Comparison of ENCODE assay signal across 8 cellular contexts in the genomic region with DNA sequence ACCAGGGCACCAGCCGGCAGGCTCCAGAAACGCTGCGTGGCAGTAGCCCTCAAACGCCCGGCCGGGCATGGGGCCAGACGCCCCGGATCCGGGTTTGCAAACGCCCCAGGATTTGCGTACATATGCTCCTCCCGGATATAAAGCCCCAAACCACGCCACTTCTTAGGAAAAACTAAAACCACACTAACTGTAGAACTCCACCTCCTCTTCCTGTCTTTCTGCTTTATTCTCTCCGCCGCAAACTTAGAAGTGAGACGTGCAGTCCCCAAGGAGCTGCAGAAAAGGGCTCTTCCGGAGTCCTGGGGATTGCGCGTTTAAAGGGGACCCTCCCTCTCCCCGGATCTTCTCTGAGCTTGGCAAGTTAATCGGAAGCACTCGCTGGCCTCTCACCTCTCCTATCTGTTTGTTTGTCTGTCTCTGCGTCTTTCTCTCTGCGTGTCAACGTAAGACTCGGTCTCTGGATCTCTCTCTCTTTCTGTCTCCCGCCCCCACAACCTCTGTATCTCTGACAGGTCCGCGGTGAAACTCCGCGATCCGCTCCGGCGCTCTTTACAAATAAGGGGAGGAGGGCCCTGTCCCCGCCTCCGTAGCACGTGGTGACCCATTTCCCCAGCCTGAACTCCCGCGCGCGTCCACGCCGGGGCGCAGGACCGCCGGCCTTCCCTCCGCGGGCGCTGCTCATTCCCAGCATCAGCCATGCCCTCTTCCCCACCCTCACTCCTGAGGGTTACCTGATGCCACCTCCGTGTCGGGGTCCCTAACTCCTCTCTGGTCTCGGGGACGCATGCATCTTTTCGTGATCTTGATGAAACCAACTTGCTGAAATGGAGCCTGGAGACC. TPM values are rescaled to one million over a fixed set of nuclear protein-coding genes. Genes with fewer than 3 reads are reported as not detected.
DNase-seq lines count a peak whose midpoint lies in the region; ATAC-seq lines count a peak whose summit lies in the region.

SLC39A8 (minus strand) TSS at position 528 of the 840 bp plus-strand sequence. CDS start 820 bp downstream, outside the sequence.

- peak; percentile 87 for DNase-seq in Ammon's horn (ENCODE audit: low spot score)
- peak; percentile 47 for DNase-seq in NCI-H510A treated with DMSO at 0.1 percent for 48 hours (lab: John Stamatoyannopoulos, UW)
- DNase-seq in activated CD4-positive, alpha-beta T cell treated with anti-CD3 and anti-CD28 coated beads for 24 hours (ENCODE audit: low read depth in 2 of 2) = peak; percentile 76 to 81
- DNase-seq in cerebellum (ENCODE audit: low spot score) = peak; percentile 82
- peak; percentile 94 for DNase-seq in kidney tubule cell (ENCODE audit: low spot score)
- DNase-seq in stimulated activated CD4-positive, alpha-beta T cell treated with anti-CD3 and anti-CD28 coated beads, Interleukin-1b, Interleukin-23, amount 100 ng/mL, for 24 hours (ENCODE audit: low read depth in 4 of 4, low spot score in 1 of 4) = peak; percentile 66 to 85 (median 76)

- ATAC-seq in GM19035 (IDR thresholded peaks at IDR 0.05; ENCODE audit: unreplicated experiment) (peak; percentile 80), HG03280 (IDR thresholded peaks at IDR 0.05; ENCODE audit: unreplicated experiment) (peak; percentile 84)

RNA-seq across cellular contexts. Expression of gene SLC39A8, which starts in this region (rescaled TPM):
- 8.7 TPM for total RNA-seq in cerebellum

Comparison
In these comparisons a context has a peak if more than half of its experiments do, and no peak if none do; other contexts are left out.
1. Peak in every context shown above with its lines: DNase-seq and ATAC-seq.